Comparison of ENCODE assay signal across 23 cellular contexts in genomic region chr18:25866331-25866730, GRCh38.
"Had no signal": no experiment of that assay in that cellular context is flagged by ENCODE, and none has a peak within 500 bp of the region (broad histone marks: within the 10 kb centered on the region; RNA-seq: fewer than 3 reads in every experiment).

No MANE protein-coding gene starts in this region.

- H3K27ac ChIP-seq: stomach, suprapubic skin, testis, thoracic aorta, thyroid gland, tibial artery, tibial nerve, transverse colon, upper lobe of left lung, upper lobe of right lung, uterus, vagina had no signal

- DNase-seq: stimulated activated CD4-positive, alpha-beta T cell treated with anti-CD3 and anti-CD28 coated beads, Interleukin-2, amount 100 ng/mL, for 48 hours; stimulated activated CD4-positive, alpha-beta T cell treated with anti-CD3 and anti-CD28 coated beads, Interleukin-4, amount 100 ng/mL, for 1 hour; stimulated activated CD4-positive, alpha-beta T cell treated with anti-CD3 and anti-CD28 coated beads, Interleukin-4, amount 100 ng/mL, for 24 hours; stimulated activated CD4-positive, alpha-beta T cell treated with anti-CD3 and anti-CD28 coated beads, Interleukin-4, amount 100 ng/mL, for 4 hours; stimulated activated CD8-positive, alpha-beta memory T cell treated with anti-CD3 and anti-CD28 coated beads, Interleukin-4, amount 100 ng/mL, for 48 hours; stimulated activated naive B cell treated with anti-CD40 and anti-IgM and Interleukin-4, amounts not matched to agents 10 μg/mL and 1 μg/mL and 100 μg/mL, for 72 hours; stimulated activated naive CD4-positive, alpha-beta T cell; stimulated activated naive CD4-positive, alpha-beta T cell treated with Interleukin-2 at 50 U/mL for 16 hours; stimulated activated naive CD8-positive, alpha-beta T cell treated with anti-CD3 and anti-CD28 coated beads, Interleukin-15, amount 100 ng/mL, for 72 hours; stimulated activated naive CD8-positive, alpha-beta T cell treated with anti-CD3 and anti-CD28 coated beads, Interleukin-15, Interleukin-2, amounts not matched to agents 100 U/mL and 50 U/mL, for 24 hours; stomach; substantia nigra; testis; thyroid gland; tibial artery; transverse colon; upper lobe of left lung; upper lobe of right lung; uterus had no signal

- H3K36me3 ChIP-seq: stomach, suprapubic skin, thoracic aorta, thyroid gland, tibial artery, tibial nerve, transverse colon, upper lobe of left lung, upper lobe of right lung, uterus, vagina had no signal

- H3K4me3 ChIP-seq: stomach, suprapubic skin, testis, thoracic aorta, thyroid gland, tibial artery, tibial nerve, transverse colon, upper lobe of left lung, upper lobe of right lung, uterus, vagina had no signal

- H3K4me1 ChIP-seq: stomach, testis, thyroid gland, tibial artery, transverse colon, upper lobe of left lung, upper lobe of right lung, uterus, vagina had no signal

- H3K27me3 ChIP-seq: stomach, suprapubic skin, testis, thyroid gland, tibial artery, tibial nerve, transverse colon, upper lobe of left lung, upper lobe of right lung, uterus, vagina had no signal

- H3K9me3 ChIP-seq: stomach, suprapubic skin, testis, thoracic aorta, thyroid gland, tibial artery, tibial nerve, transverse colon, upper lobe of left lung, upper lobe of right lung, uterus, vagina had no signal
